13 cellular contexts compared by ENCODE assay signal in genomic region chr4:112213850-112214249, GRCh38. TPM values are rescaled to one million over a fixed set of nuclear protein-coding genes. Genes with fewer than 3 reads are reported as not detected.
DNase-seq lines count a peak whose midpoint lies in the region; ATAC-seq and TF ChIP-seq lines count a peak whose summit lies in the region.
"Had no signal": no experiment of that assay in that cellular context is flagged by ENCODE, and none has a peak within 500 bp of the region (broad histone marks: within the 10 kb centered on the region; RNA-seq: fewer than 3 reads in every experiment).

No MANE protein-coding gene starts in this region.

- TF ChIP-seq CTCF in cardiac fibroblast (IDR thresholded peaks at IDR 0.05; ENCODE audit: low read depth, low read length) = no peak
- no peak for TF ChIP-seq CTCF in omental fat pad (IDR thresholded peaks at IDR 0.05)
- no peak for TF ChIP-seq CTCF in WERI-Rb-1 (IDR thresholded peaks at IDR 0.05; ENCODE audit: low read depth, low read length)

- ATAC-seq in omental fat pad (ENCODE audit: low FRiP score) = peak; percentile 32
- ATAC-seq: WTC11 had no signal

- DNase-seq in GM04503 (ENCODE audit: low read depth) (peak; percentile 61), NOMO-1 treated with DMSO at 0.1 percent for 48 hours (lab: John Stamatoyannopoulos, UW; ENCODE audit: unreplicated experiment) (peak; percentile 77), cardiac fibroblast (ENCODE audit: low read depth in 2 of 2) (peak; percentile 73 to 90), omental fat pad (ENCODE audit: low spot score) (no peak), WERI-Rb-1 (no peak), erythroblast (lab: John Stamatoyannopoulos, UW) (no peak), NCI-H1048 (lab: John Stamatoyannopoulos, UW) (no peak)
- no peak for DNase-seq in stimulated activated CD4-positive, alpha-beta T cell treated with anti-CD3 and anti-CD28 coated beads, Interleukin-2, amount 100 ng/mL, for 24 hours
- DNase-seq: adrenal gland, head of caudate nucleus, NCI-H1105 treated with DMSO at 0.1 percent for 48 hours, NCI-H446 treated with DMSO at 0.1 percent for 48 hours had no signal

- no peak for TF ChIP-seq POLR2A in erythroblast (IDR thresholded peaks at IDR 0.05; ENCODE audit: low read length)

- no peak overlapping the region for H3K27ac ChIP-seq in WERI-Rb-1
- H3K27ac ChIP-seq: adrenal gland had no signal

- H3K4me3 ChIP-seq in cardiac fibroblast (replicated peaks in 1 of 2; ENCODE audit: low read depth in 2 of 2, low read length in 2 of 2) = no peak overlapping the region
- H3K4me3 ChIP-seq in WERI-Rb-1 (ENCODE audit: low read depth, low read length) = no peak overlapping the region
- H3K4me3 ChIP-seq: adrenal gland had no signal

- H3K9me3 ChIP-seq in WERI-Rb-1 (ENCODE audit: severe bottlenecking) = peaks cover 2% of the 10 kb centered on the region
- H3K9me3 ChIP-seq: adrenal gland had no signal

- H3K27me3 ChIP-seq in WERI-Rb-1 (ENCODE audit: insufficient read depth, low read depth, severe bottlenecking) = no peaks in the 10 kb centered on the region
- H3K27me3 ChIP-seq: adrenal gland had no signal

- no peaks in the 10 kb centered on the region for H3K36me3 ChIP-seq in WERI-Rb-1
- H3K36me3 ChIP-seq: adrenal gland had no signal

RNA-seq across cellular contexts. Expression of gene AP1AR, which starts 17.7 kb away (rescaled TPM):
- total RNA-seq in omental fat pad = 10 to 100 TPM; 13.2 to 22.6 (median 15.3) TPM

Comparison
In these comparisons a context has a peak if more than half of its experiments do, and no peak if none do; other contexts are left out.
1. DNase-seq: peak in GM04503 (single experiment), NOMO-1 treated with DMSO at 0.1 percent for 48 hours (single experiment) and cardiac fibroblast (2 of 2); none in omental fat pad (single experiment), WERI-Rb-1 (single experiment), erythroblast (0 of 2), stimulated activated CD4-positive, alpha-beta T cell treated with anti-CD3 and anti-CD28 coated beads, Interleukin-2, amount 100 ng/mL, for 24 hours (0 of 2) and NCI-H1048 (single experiment).